In genomic region chrX:135382260-135382659, GRCh38 we compare ENCODE assay signal across 30 cellular contexts. TPM values are rescaled to one million over a fixed set of nuclear protein-coding genes. Genes with fewer than 3 reads are reported as not detected.
DNase-seq lines count a peak whose midpoint lies in the region; ATAC-seq, FAIRE-seq and TF ChIP-seq lines count a peak whose summit lies in the region.
"Had no signal": no experiment of that assay in that cellular context is flagged by ENCODE, and none has a peak within 500 bp of the region (broad histone marks: within the 10 kb centered on the region; RNA-seq: fewer than 3 reads in every experiment).

No MANE protein-coding gene starts in this region.

- H3K4me1 Mint-ChIP-seq in T-helper 1 cell treated with Interleukin-12 subunit alpha and Interleukin-12 subunit beta and Interleukin-4 antibody, amounts not matched to agents 30 μg/mL and 1 μg/mL, for 36 hours (ENCODE audit: low read depth), result peaks cover 35% of the 10 kb centered on the region
- H3K4me1 Mint-ChIP-seq in astrocyte (ENCODE audit: low read depth, unreplicated experiment), result no peaks in the 10 kb centered on the region
- H3K4me1 Mint-ChIP-seq in naive thymus-derived CD4-positive, alpha-beta T cell, result peaks cover 18 to 52% (median 44%) of the 10 kb centered on the region in 7 donors

- H3K9ac ChIP-seq in astrocyte (ENCODE audit: low read length), result no peak overlapping the region
- H3K9ac ChIP-seq: SK-N-SH had no signal

- H3K4me1 ChIP-seq in heart left ventricle (peaks cover 0 to 12% (median 0%) of the 10 kb centered on the region in 12 donors), astrocyte (ENCODE audit: insufficient read depth, low read length) (no peaks in the 10 kb centered on the region)
- peaks cover 30 to 40% of the 10 kb centered on the region in 2 donors for H3K4me1 ChIP-seq in naive thymus-derived CD4-positive, alpha-beta T cell (ENCODE audit: control insufficient read depth in 2 of 2, insufficient read depth in 2 of 2, low read length in 2 of 2)
- H3K4me1 ChIP-seq: lower lobe of right lung, psoas muscle, tibial nerve had no signal

- H3K4me3 ChIP-seq in heart left ventricle (no peak overlapping the region), astrocyte (ENCODE audit: insufficient read depth, low read depth, low read length) (no peak overlapping the region), WERI-Rb-1 (ENCODE audit: low read depth, low read length) (no peak overlapping the region)
- H3K4me3 ChIP-seq in naive thymus-derived CD4-positive, alpha-beta T cell (ENCODE audit: low read length), result no peak overlapping the region
- H3K4me3 ChIP-seq: coronary artery, GM12878, lower lobe of right lung, psoas muscle, tibial nerve had no signal

- no peak for TF ChIP-seq POLR2A in heart left ventricle (IDR thresholded peaks at IDR 0.05)

- H3K36me3 ChIP-seq in heart left ventricle (no peaks in the 10 kb centered on the region), astrocyte (ENCODE audit: insufficient read depth, low read length) (no peaks in the 10 kb centered on the region), WERI-Rb-1 (no peaks in the 10 kb centered on the region)
- no peaks in the 10 kb centered on the region for H3K36me3 ChIP-seq in naive thymus-derived CD4-positive, alpha-beta T cell (ENCODE audit: control insufficient read depth in 2 of 3, insufficient read depth in 3 of 3, low read length in 3 of 3)
- H3K36me3 ChIP-seq: lower lobe of right lung, tibial nerve had no signal

- H3K27ac ChIP-seq in heart left ventricle (peak overlapping the region in 9 of 12 donors; percentile 14 to 67 (median 39)), astrocyte (ENCODE audit: low read depth, low read length) (no peak overlapping the region), WERI-Rb-1 (no peak overlapping the region)
- no peak overlapping the region for H3K27ac ChIP-seq in naive thymus-derived CD4-positive, alpha-beta T cell (ENCODE audit: low read depth, low read length)
- H3K27ac ChIP-seq: coronary artery, lower lobe of right lung, psoas muscle, tibial nerve, VCaP had no signal

- no peaks in the 10 kb centered on the region for H3K79me2 ChIP-seq in astrocyte (ENCODE audit: insufficient read depth, low read length)

- TF ChIP-seq CTCF in heart left ventricle (IDR thresholded peaks at IDR 0.05), result no peak
- TF ChIP-seq CTCF in astrocyte (IDR thresholded peaks at IDR 0.05; ENCODE audit: insufficient read depth, low read depth, low read length), result no peak
- no peak for TF ChIP-seq CTCF in WERI-Rb-1 (IDR thresholded peaks at IDR 0.05; ENCODE audit: low read depth, low read length)

- H3K27me3 Mint-ChIP-seq in T-helper 1 cell treated with Interleukin-12 subunit alpha and Interleukin-12 subunit beta and Interleukin-4 antibody, amounts not matched to agents 30 μg/mL and 1 μg/mL, for 36 hours (ENCODE audit: low read depth), result no peaks in the 10 kb centered on the region
- H3K27me3 Mint-ChIP-seq in astrocyte (ENCODE audit: low read depth, unreplicated experiment), result no peaks in the 10 kb centered on the region
- H3K27me3 Mint-ChIP-seq in naive thymus-derived CD4-positive, alpha-beta T cell, result no peaks in the 10 kb centered on the region

- WGBS in heart left ventricle, 4 donors, result 47 to 73% (median 59%) methylated on average over 1 of the region's 1 CpG

- peak; percentile 41 for FAIRE-seq in astrocyte (lab: Jason Lieb, UNC)
- FAIRE-seq: GM12878, H1, kidney had no signal

- peak in 2 of 4 donors; percentile 27 to 80 for ATAC-seq in heart left ventricle
- no peak for ATAC-seq in naive thymus-derived CD4-positive, alpha-beta T cell
- ATAC-seq: activated naive CD4-positive, alpha-beta T cell treated with anti-CD3 and anti-CD28 coated beads, Interleukin-2, amount 50 U/mL, for 72 hours; GM12878; lower lobe of right lung; natural killer cell treated with Interleukin-12 subunit alpha and Interleukin-12 subunit beta and Interleukin-15 and Interleukin-18, amount 100 ng/mL, for 72 hours; psoas muscle had no signal

- intact Hi-C loops in heart left ventricle (cut with DNase I) (no loop called here), cardiac septum (cut with DNase I) (no loop called here)
- intact Hi-C loops in naive thymus-derived CD4-positive, alpha-beta T cell (cut with micrococcal nuclease), result no loop called here

- peaks cover 10% of the 10 kb centered on the region for H3K9me3 Mint-ChIP-seq in T-helper 1 cell treated with Interleukin-12 subunit alpha and Interleukin-12 subunit beta and Interleukin-4 antibody, amounts not matched to agents 30 μg/mL and 1 μg/mL, for 36 hours
- H3K9me3 Mint-ChIP-seq in astrocyte (ENCODE audit: unreplicated experiment), result no peaks in the 10 kb centered on the region
- peaks cover 0 to 6% (median 0%) of the 10 kb centered on the region in 11 donors for H3K9me3 Mint-ChIP-seq in naive thymus-derived CD4-positive, alpha-beta T cell
- H3K9me3 Mint-ChIP-seq: activated naive CD4-positive, alpha-beta T cell treated with anti-CD3 and anti-CD28 coated beads, Interleukin-2, amount 50 U/mL, for 72 hours; activated T-helper 2 cell treated with anti-CD3 and anti-CD28 coated beads, Interferon-gamma antibody, Interleukin-2, Interleukin-4, amounts not matched to agents 10 μg/mL and 5 μg/mL and 100 μg/mL, durations not matched to agents 14 hours and 24 hours and 36 hours; natural killer cell treated with Interleukin-12 subunit alpha and Interleukin-12 subunit beta and Interleukin-15 and Interleukin-18, amount 100 ng/mL, for 72 hours had no signal

- H3K4me3 Mint-ChIP-seq in T-helper 1 cell treated with Interleukin-12 subunit alpha and Interleukin-12 subunit beta and Interleukin-4 antibody, amounts not matched to agents 30 μg/mL and 1 μg/mL, for 36 hours, result peak overlapping the region; percentile 15
- no peak overlapping the region for H3K4me3 Mint-ChIP-seq in astrocyte (ENCODE audit: unreplicated experiment)
- H3K4me3 Mint-ChIP-seq in naive thymus-derived CD4-positive, alpha-beta T cell, result peak overlapping the region in 7 of 10 donors; percentile 13 to 78 (median 65)
- H3K4me3 Mint-ChIP-seq: natural killer cell treated with Interleukin-12 subunit alpha and Interleukin-12 subunit beta and Interleukin-15 and Interleukin-18, amount 100 ng/mL, for 72 hours had no signal

- DNase-seq in heart left ventricle (peak in 2 of 5 donors; percentile 29 to 30), cardiac septum (ENCODE audit: low spot score) (no peak), astrocyte (ENCODE audit: low read depth) (no peak), WERI-Rb-1 (no peak), kidney glomerular epithelial cell (lab: John Stamatoyannopoulos, UW) (no peak)
- no peak for DNase-seq in naive thymus-derived CD4-positive, alpha-beta T cell
- DNase-seq: activated CD4-positive, alpha-beta T cell treated with anti-CD3 and anti-CD28 coated beads for 48 hours; activated CD8-positive, alpha-beta memory T cell treated with anti-CD3 and anti-CD28 coated beads, Interleukin-2, amount 50 U/mL, for 4 hours; aorta; caudate nucleus; effector memory CD4-positive, alpha-beta T cell; head of caudate nucleus; kidney; lower lobe of right lung; NCI-H1048; NCI-H1694; NCI-H2171; psoas muscle; SK-N-SH; stimulated activated CD4-positive, alpha-beta T cell treated with anti-CD3 and anti-CD28 coated beads, Interleukin-4, amount 100 ng/mL, for 24 hours had no signal

- H3K27ac Mint-ChIP-seq in T-helper 1 cell treated with Interleukin-12 subunit alpha and Interleukin-12 subunit beta and Interleukin-4 antibody, amounts not matched to agents 30 μg/mL and 1 μg/mL, for 36 hours, result peak overlapping the region; percentile 80
- H3K27ac Mint-ChIP-seq in astrocyte (ENCODE audit: unreplicated experiment), result no peak overlapping the region
- peak overlapping the region in 5 of 9 donors; percentile 3 to 92 (median 28) for H3K27ac Mint-ChIP-seq in naive thymus-derived CD4-positive, alpha-beta T cell
- H3K27ac Mint-ChIP-seq: natural killer cell treated with Interleukin-12 subunit alpha and Interleukin-12 subunit beta and Interleukin-15 and Interleukin-18, amount 100 ng/mL, for 72 hours had no signal

- POLR2A ChIA-PET in naive thymus-derived CD4-positive, alpha-beta T cell (lab: Charles Lee), result interaction anchor here (1.1 kb wide), 1 partner anchor 9 kb away, joined by 3 read pairs; no protein-coding TSS in a partner anchor

- H3K27me3 ChIP-seq in heart left ventricle (no peaks in the 10 kb centered on the region), astrocyte (ENCODE audit: insufficient read depth, low read length) (no peaks in the 10 kb centered on the region), WERI-Rb-1 (ENCODE audit: insufficient read depth, low read depth, severe bottlenecking) (peaks cover 8% of the 10 kb centered on the region)
- no peaks in the 10 kb centered on the region for H3K27me3 ChIP-seq in naive thymus-derived CD4-positive, alpha-beta T cell (ENCODE audit: control insufficient read depth in 2 of 2, insufficient read depth in 2 of 2, low read length in 2 of 2)
- H3K27me3 ChIP-seq: tibial nerve had no signal

- CTCF ChIA-PET in naive thymus-derived CD4-positive, alpha-beta T cell (lab: Charles Lee), result no interaction called here

- H4K20me1 ChIP-seq in astrocyte (ENCODE audit: insufficient read depth, low read length), result no peaks in the 10 kb centered on the region

- H3K9me3 ChIP-seq in heart left ventricle (no peaks in the 10 kb centered on the region), astrocyte (ENCODE audit: insufficient read depth, low read depth, low read length) (no peaks in the 10 kb centered on the region), WERI-Rb-1 (ENCODE audit: severe bottlenecking) (no peaks in the 10 kb centered on the region)
- no peaks in the 10 kb centered on the region for H3K9me3 ChIP-seq in naive thymus-derived CD4-positive, alpha-beta T cell (ENCODE audit: control insufficient read depth in 2 of 3, low read length in 3 of 3)
- H3K9me3 ChIP-seq: lower lobe of right lung, psoas muscle, SK-N-SH, tibial nerve had no signal

- H2AFZ ChIP-seq in astrocyte (ENCODE audit: low read depth, low read length), result no peak overlapping the region

- H3K4me2 ChIP-seq in astrocyte (ENCODE audit: low read length), result no peak overlapping the region
- H3K4me2 ChIP-seq: SK-N-SH had no signal

- H3K36me3 Mint-ChIP-seq in T-helper 1 cell treated with Interleukin-12 subunit alpha and Interleukin-12 subunit beta and Interleukin-4 antibody, amounts not matched to agents 30 μg/mL and 1 μg/mL, for 36 hours (ENCODE audit: low read depth), result peaks cover 6% of the 10 kb centered on the region
- H3K36me3 Mint-ChIP-seq in astrocyte (ENCODE audit: low read depth, unreplicated experiment), result no peaks in the 10 kb centered on the region
- peaks cover 0 to 15% (median 0%) of the 10 kb centered on the region in 5 donors for H3K36me3 Mint-ChIP-seq in naive thymus-derived CD4-positive, alpha-beta T cell
- H3K36me3 Mint-ChIP-seq: natural killer cell treated with Interleukin-12 subunit alpha and Interleukin-12 subunit beta and Interleukin-15 and Interleukin-18, amount 100 ng/mL, for 72 hours had no signal

RNA-seq across cellular contexts. Expression of gene ZNF449, which starts 37.7 kb away (rescaled TPM):
- total RNA-seq in heart left ventricle, result 1 to 10 TPM; 4.4 to 7.4 (median 5.1) TPM
- polyA plus RNA-seq in heart left ventricle, result 1 to 10 TPM; 2.1 to 3.7 TPM
- total RNA-seq in cardiac septum, result 6.4 TPM
- total RNA-seq in astrocyte, result 6.6 and 6.8 TPM in 2 replicates
- 1 to 10 TPM; 2.4 to 8.7 (median 4.7) TPM for total RNA-seq in naive thymus-derived CD4-positive, alpha-beta T cell
- polyA plus RNA-seq in naive thymus-derived CD4-positive, alpha-beta T cell, result 1 to 10 TPM; 1.1 to 2.2 TPM

RNA-seq across cellular contexts. Expression of gene ZNF75D, which starts 38.4 kb away (rescaled TPM):
- total RNA-seq in heart left ventricle (1 to 10 TPM; 2.8 to 6.1 (median 3.2) TPM), cardiac septum (2.8 TPM), astrocyte (5.2 and 5.4 TPM in 2 replicates)
- polyA plus RNA-seq in heart left ventricle, result 1 to 10 TPM; 3.2 to 4.0 TPM
- total RNA-seq in naive thymus-derived CD4-positive, alpha-beta T cell, result 10 to 100 TPM in 3 of 5 experiments, 1 to 10 TPM in 2; 9.7 to 19.7 (median 18.1) TPM
- polyA plus RNA-seq in naive thymus-derived CD4-positive, alpha-beta T cell, result 10 to 100 TPM in 1 of 2 donors, 1 to 10 TPM in 1; 7.3 to 11.4 TPM

RNA-seq across cellular contexts. Expression of gene SMIM10L2A, which starts 39.5 kb away (rescaled TPM):
- total RNA-seq in heart left ventricle, result 1 to 10 TPM in 7 of 9 donors, under 1 TPM in 2; 0.53 to 2.7 (median 1.4) TPM
- 1 to 10 TPM in 1 of 2 donors, under 1 TPM in 1; 0.37 to 1.2 TPM for polyA plus RNA-seq in heart left ventricle
- total RNA-seq in cardiac septum, result 0.97 TPM
- 0.18 and 0.48 TPM in 2 replicates for total RNA-seq in astrocyte
- 1 to 10 TPM in 4 of 5 experiments, under 1 TPM in 1; 0.78 to 5.0 (median 1.4) TPM for total RNA-seq in naive thymus-derived CD4-positive, alpha-beta T cell
- polyA plus RNA-seq in naive thymus-derived CD4-positive, alpha-beta T cell, result under 1 TPM; 0.19 to 0.49 TPM
- total RNA-seq: fibroblast of villous mesenchyme had no signal

Comparison
In these comparisons a context has a peak if more than half of its experiments do, and no peak if none do; other contexts are left out.
1. H3K27ac ChIP-seq: peak in heart left ventricle (9 of 12); none in astrocyte (single experiment), naive thymus-derived CD4-positive, alpha-beta T cell (single experiment) and WERI-Rb-1 (single experiment).